Comparison of ENCODE assay signal across 9 cellular contexts in genomic region chr17:37220609-37220953, GRCh38.
A peak's percentile ranks its signal among the peaks of the same experiment; 100 is the strongest.
DNase-seq lines count a peak whose midpoint lies in the region; ATAC-seq and TF ChIP-seq lines count a peak whose summit lies in the region.
"Had no signal": no experiment of that assay in that cellular context is flagged by ENCODE, and none has a peak within 500 bp of the region (broad histone marks: within the 10 kb centered on the region; RNA-seq: fewer than 3 reads in every experiment).

No MANE protein-coding gene starts in this region.

- DNase-seq in DMS 273 (lab: John Stamatoyannopoulos, UW; ENCODE audit: unreplicated experiment) (peak; percentile 17), DMS 273 treated with DMSO at 0.1 percent for 48 hours (lab: John Stamatoyannopoulos, UW) (no peak), LNCaP clone FGC (ENCODE audit: low read depth) (no peak), inferior parietal cortex (ENCODE audit: extremely low spot score) (peak; percentile 61), ecto neural progenitor cell (ENCODE audit: low spot score) (no peak)
- peak; percentile 53 for DNase-seq in activated CD8-positive, alpha-beta T cell treated with anti-CD3 and anti-CD28 coated beads, Interleukin-2, amount 10 ng/mL, durations not matched to agents 7 days and 5 days

- H3K4me1 Mint-ChIP-seq in activated CD8-positive, alpha-beta T cell treated with anti-CD3 and anti-CD28 coated beads, Interleukin-2, amount 10 ng/mL, durations not matched to agents 7 days and 5 days (ENCODE audit: low read depth) = peaks cover 8% of the 10 kb centered on the region

- H3K27ac Mint-ChIP-seq in activated CD8-positive, alpha-beta T cell treated with anti-CD3 and anti-CD28 coated beads, Interleukin-2, amount 10 ng/mL, durations not matched to agents 7 days and 5 days = no peak overlapping the region
- H3K27ac Mint-ChIP-seq: naive thymus-derived CD4-positive, alpha-beta T cell had no signal

- ATAC-seq in activated CD8-positive, alpha-beta T cell treated with anti-CD3 and anti-CD28 coated beads, Interleukin-2, amount 10 ng/mL, durations not matched to agents 7 days and 5 days = no peak
- ATAC-seq in HG02973 (IDR thresholded peaks at IDR 0.05; ENCODE audit: unreplicated experiment) (no peak), GM21526 (IDR thresholded peaks at IDR 0.05; ENCODE audit: low FRiP score, unreplicated experiment) (no peak)
- ATAC-seq: naive thymus-derived CD4-positive, alpha-beta T cell had no signal

- no peaks in the 10 kb centered on the region for H3K27me3 Mint-ChIP-seq in activated CD8-positive, alpha-beta T cell treated with anti-CD3 and anti-CD28 coated beads, Interleukin-2, amount 10 ng/mL, durations not matched to agents 7 days and 5 days (ENCODE audit: low read depth)
- H3K27me3 Mint-ChIP-seq: naive thymus-derived CD4-positive, alpha-beta T cell had no signal

- POLR2A ChIA-PET in activated CD8-positive, alpha-beta T cell treated with anti-CD3 and anti-CD28 coated beads, Interleukin-2, amount 10 ng/mL, durations not matched to agents 7 days and 5 days (lab: Charles Lee) = no interaction called here

- H3K4me3 ChIP-seq in LNCaP clone FGC (ENCODE audit: low read depth, low read length) = no peak overlapping the region

- no peaks in the 10 kb centered on the region for H3K9me3 Mint-ChIP-seq in activated CD8-positive, alpha-beta T cell treated with anti-CD3 and anti-CD28 coated beads, Interleukin-2, amount 10 ng/mL, durations not matched to agents 7 days and 5 days (ENCODE audit: insufficient read depth)
- H3K9me3 Mint-ChIP-seq: naive thymus-derived CD4-positive, alpha-beta T cell had no signal

- TF ChIP-seq CTCF in LNCaP clone FGC (IDR thresholded peaks at IDR 0.05; ENCODE audit: control insufficient read depth, extremely low read depth, insufficient read depth) = peak; percentile 60

- peaks cover 18% of the 10 kb centered on the region for H3K36me3 Mint-ChIP-seq in activated CD8-positive, alpha-beta T cell treated with anti-CD3 and anti-CD28 coated beads, Interleukin-2, amount 10 ng/mL, durations not matched to agents 7 days and 5 days (ENCODE audit: low read depth)

- no peak overlapping the region for H3K4me3 Mint-ChIP-seq in activated CD8-positive, alpha-beta T cell treated with anti-CD3 and anti-CD28 coated beads, Interleukin-2, amount 10 ng/mL, durations not matched to agents 7 days and 5 days
- H3K4me3 Mint-ChIP-seq: naive thymus-derived CD4-positive, alpha-beta T cell had no signal

- CTCF ChIA-PET in activated CD8-positive, alpha-beta T cell treated with anti-CD3 and anti-CD28 coated beads, Interleukin-2, amount 10 ng/mL, durations not matched to agents 7 days and 5 days (lab: Charles Lee) = no interaction called here

Comparison
In these comparisons a context has a peak if more than half of its experiments do, and no peak if none do; other contexts are left out.
1. DNase-seq: peak in DMS 273 (single experiment), activated CD8-positive, alpha-beta T cell treated with anti-CD3 and anti-CD28 coated beads, Interleukin-2, amount 10 ng/mL, durations not matched to agents 7 days and 5 days (single experiment) and inferior parietal cortex (single experiment); none in DMS 273 treated with DMSO at 0.1 percent for 48 hours (single experiment), LNCaP clone FGC (single experiment) and ecto neural progenitor cell (single experiment).